In the genomic region with DNA sequence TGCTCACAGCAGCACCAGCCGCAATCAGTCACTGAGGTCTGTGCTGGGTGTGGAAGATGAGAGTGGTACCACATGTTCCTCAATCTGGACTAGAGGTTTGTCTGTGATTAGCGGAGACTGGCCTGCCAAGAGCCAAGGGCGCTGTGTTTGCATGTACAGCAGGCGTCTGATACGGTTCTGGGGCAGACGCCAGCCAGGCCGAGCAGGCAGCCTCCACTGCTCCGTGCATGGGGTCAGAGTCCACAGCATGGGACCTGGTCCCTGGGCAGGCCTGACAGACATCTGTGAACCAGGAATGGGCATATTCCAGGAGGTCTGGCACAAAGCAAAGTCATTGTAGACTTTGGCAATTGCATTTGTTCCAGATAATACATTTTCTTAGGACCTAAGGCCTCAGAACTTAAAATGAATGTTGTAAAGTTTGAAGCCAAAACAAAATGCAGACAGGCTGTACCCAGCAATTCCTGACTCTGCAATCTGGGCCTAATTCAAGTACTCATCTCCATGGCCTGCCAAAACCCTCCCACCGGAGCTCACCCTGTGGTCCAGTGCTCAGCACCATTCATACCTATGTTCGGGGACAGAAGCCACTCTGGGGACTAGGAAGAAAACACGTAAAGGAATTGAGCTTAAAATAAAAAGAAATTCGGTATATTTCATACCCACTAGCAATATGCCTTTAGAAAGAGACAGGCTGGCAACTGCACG, we compare ENCODE assay signal across 13 cellular contexts. TPM values are rescaled to one million over a fixed set of nuclear protein-coding genes. Genes with fewer than 3 reads are reported as not detected.
DNase-seq lines count a peak whose midpoint lies in the region; ATAC-seq and TF ChIP-seq lines count a peak whose summit lies in the region.
"Had no signal": no experiment of that assay in that cellular context is flagged by ENCODE, and none has a peak within 500 bp of the region (broad histone marks: within the 10 kb centered on the region; RNA-seq: fewer than 3 reads in every experiment).

No MANE protein-coding gene starts in this region.

- no peak for TF ChIP-seq CTCF in AG10803 (conservative IDR thresholded peaks at IDR 0.05; ENCODE audit: low read length)
- TF ChIP-seq CTCF in omental fat pad (IDR thresholded peaks at IDR 0.05) = no peak

- ATAC-seq in Right ventricle myocardium superior (ENCODE audit: poor library complexity) = peak; percentile 97
- peak; percentile 45 for ATAC-seq in omental fat pad (ENCODE audit: low FRiP score)
- no peak for ATAC-seq in GM18498 (IDR thresholded peaks at IDR 0.05; ENCODE audit: unreplicated experiment)
- ATAC-seq in naive thymus-derived CD4-positive, alpha-beta T cell = no peak
- ATAC-seq: effector memory CD8-positive, alpha-beta T cell had no signal

- H3K4me3 Mint-ChIP-seq in naive thymus-derived CD4-positive, alpha-beta T cell = no peak overlapping the region
- H3K4me3 Mint-ChIP-seq: effector memory CD8-positive, alpha-beta T cell; type B pancreatic cell had no signal

- no peaks in the 10 kb centered on the region for H3K36me3 ChIP-seq in naive thymus-derived CD4-positive, alpha-beta T cell (ENCODE audit: control insufficient read depth in 2 of 3, insufficient read depth in 3 of 3, low read length in 3 of 3)

- H3K9me3 Mint-ChIP-seq in naive thymus-derived CD4-positive, alpha-beta T cell = peaks cover 0 to 2% (median 0%) of the 10 kb centered on the region in 11 donors
- H3K9me3 Mint-ChIP-seq: effector memory CD8-positive, alpha-beta T cell; type B pancreatic cell had no signal

- H3K36me3 Mint-ChIP-seq in naive thymus-derived CD4-positive, alpha-beta T cell = peaks cover 0 to 13% (median 3%) of the 10 kb centered on the region in 5 donors

- no peaks in the 10 kb centered on the region for H3K4me1 ChIP-seq in naive thymus-derived CD4-positive, alpha-beta T cell (ENCODE audit: control insufficient read depth in 2 of 2, insufficient read depth in 2 of 2, low read length in 2 of 2)

- peak; percentile 60 for DNase-seq in AG10803 (ENCODE audit: low read depth)
- DNase-seq in NCI-H446 treated with DMSO at 0.1 percent for 48 hours (lab: John Stamatoyannopoulos, UW) = peak; percentile 83
- DNase-seq in Right ventricle myocardium superior = peak; percentile 91
- no peak for DNase-seq in omental fat pad (ENCODE audit: low spot score)
- DNase-seq in NCI-H748 (lab: John Stamatoyannopoulos, UW; ENCODE audit: unreplicated experiment) = no peak
- DNase-seq in naive thymus-derived CD4-positive, alpha-beta T cell = no peak
- DNase-seq in stimulated activated CD8-positive, alpha-beta memory T cell treated with anti-CD3 and anti-CD28 coated beads, Interleukin-4, amount 100 ng/mL, for 48 hours = no peak
- DNase-seq: activated T-cell treated with anti-CD3 and anti-CD28 coated beads for 4 hours; effector memory CD8-positive, alpha-beta T cell; GDM1; hippocampal formation had no signal

- H3K9me3 ChIP-seq in naive thymus-derived CD4-positive, alpha-beta T cell (ENCODE audit: control insufficient read depth in 2 of 3, low read length in 3 of 3) = no peaks in the 10 kb centered on the region

- H3K4me3 ChIP-seq in AG10803 (ENCODE audit: low read length) = no peak overlapping the region
- H3K4me3 ChIP-seq in naive thymus-derived CD4-positive, alpha-beta T cell (ENCODE audit: low read length) = no peak overlapping the region

- POLR2A ChIA-PET in naive thymus-derived CD4-positive, alpha-beta T cell (lab: Charles Lee) = no interaction called here

- no peak overlapping the region for H3K27ac Mint-ChIP-seq in naive thymus-derived CD4-positive, alpha-beta T cell
- H3K27ac Mint-ChIP-seq: effector memory CD8-positive, alpha-beta T cell; type B pancreatic cell had no signal

- H3K27me3 ChIP-seq in naive thymus-derived CD4-positive, alpha-beta T cell (ENCODE audit: control insufficient read depth in 2 of 2, insufficient read depth in 2 of 2, low read length in 2 of 2) = no peaks in the 10 kb centered on the region

- H3K4me1 Mint-ChIP-seq in naive thymus-derived CD4-positive, alpha-beta T cell = peaks cover 0 to 2% (median 0%) of the 10 kb centered on the region in 7 donors

- H3K27me3 Mint-ChIP-seq in naive thymus-derived CD4-positive, alpha-beta T cell = peaks cover 0 to 6% (median 0%) of the 10 kb centered on the region in 5 donors
- H3K27me3 Mint-ChIP-seq: type B pancreatic cell had no signal

- CTCF ChIA-PET in naive thymus-derived CD4-positive, alpha-beta T cell (lab: Charles Lee) = no interaction called here

- no peak overlapping the region for H3K27ac ChIP-seq in naive thymus-derived CD4-positive, alpha-beta T cell (ENCODE audit: low read depth, low read length)

- intact Hi-C loops in Right ventricle myocardium superior (cut with DNase I) = no loop called here
- intact Hi-C loops in naive thymus-derived CD4-positive, alpha-beta T cell (cut with micrococcal nuclease) = no loop called here

RNA-seq across cellular contexts. Expression of a gene that starts 50.0 kb away (rescaled TPM):
- total RNA-seq in Right ventricle myocardium superior (23.4 TPM), omental fat pad (100 to 1,000 TPM in 1 of 4 donors, 10 to 100 TPM in 3; 25.5 to 119 (median 35.8) TPM)
- 10 to 100 TPM in 1 of 5 experiments, 1 to 10 TPM in 3, under 1 TPM in 1; 0.22 to 27.0 (median 4.6) TPM for total RNA-seq in naive thymus-derived CD4-positive, alpha-beta T cell
- polyA plus RNA-seq in naive thymus-derived CD4-positive, alpha-beta T cell = not detected

Comparison
In these comparisons a context has a peak if more than half of its experiments do, and no peak if none do; other contexts are left out.
1. DNase-seq: peak in AG10803 (single experiment), NCI-H446 treated with DMSO at 0.1 percent for 48 hours (single experiment) and Right ventricle myocardium superior (single experiment); none in omental fat pad (single experiment), NCI-H748 (single experiment), naive thymus-derived CD4-positive, alpha-beta T cell (0 of 9) and stimulated activated CD8-positive, alpha-beta memory T cell treated with anti-CD3 and anti-CD28 coated beads, Interleukin-4, amount 100 ng/mL, for 48 hours (single experiment).
2. ATAC-seq: peak in Right ventricle myocardium superior (single experiment) and omental fat pad (single experiment); none in GM18498 (single experiment) and naive thymus-derived CD4-positive, alpha-beta T cell (single experiment).